In genomic region chr16:31382485-31383161, GRCh38 we compare ENCODE assay signal across 1 cellular context.
TF ChIP-seq lines count a peak whose summit lies in the region.

No MANE protein-coding gene starts in this region.

TF ChIP-seq in H1, 55 proteins besides CTCF, POLR2A, EP300 and RAD21:
- TF ChIP-seq CEBPB (IDR thresholded peaks at IDR 0.05; ENCODE audit: low read depth, low read length): peak; percentile 98
- peak; percentile 20; the same call in 1 of the 2 replicates for TF ChIP-seq MAFK (IDR thresholded peaks at IDR 0.05; ENCODE audit: low read depth, low read length)
- no peak for TF ChIP-seq JUN (IDR thresholded peaks at IDR 0.05; ENCODE audit: low read depth, low read length)
- TF ChIP-seq KDM1A (IDR thresholded peaks at IDR 0.05; ENCODE audit: borderline replicate concordance, low read length): 0 out of 2 replicates have a peak, but pooled peaks have one; percentile 22
TF ChIP-seq in H1: peak in this region for 3.
